ENCODE assay signal across 11 cellular contexts in genomic region chr1:232600430-232601258, GRCh38. TPM values are rescaled to one million over a fixed set of nuclear protein-coding genes. Genes with fewer than 3 reads are reported as not detected.
DNase-seq lines count a peak whose midpoint lies in the region; ATAC-seq and TF ChIP-seq lines count a peak whose summit lies in the region.
"Had no signal": no experiment of that assay in that cellular context is flagged by ENCODE, and none has a peak within 500 bp of the region (broad histone marks: within the 10 kb centered on the region; RNA-seq: fewer than 3 reads in every experiment).

No MANE protein-coding gene starts in this region.

- H4K20me1 ChIP-seq in Loucy (ENCODE audit: insufficient read depth, low read length, poor library complexity, severe bottlenecking) = no peaks in the 10 kb centered on the region

- DNase-seq in Right ventricle myocardium superior = no peak
- no peak for DNase-seq in Right ventricle myocardium inferior (ENCODE audit: missing footprints)
- DNase-seq in central memory CD4-positive, alpha-beta T cell = peak; percentile 7
- no peak for DNase-seq in DMS114 treated with DMSO at 0.1 percent for 48 hours (lab: John Stamatoyannopoulos, UW; ENCODE audit: unreplicated experiment)
- no peak for DNase-seq in DMS 273 treated with DMSO at 0.1 percent for 48 hours (lab: John Stamatoyannopoulos, UW)
- DNase-seq: activated B cell treated with CpG ODN at 0.5 μM for 24 hours, small intestine had no signal

- peak; percentile 19 for ATAC-seq in Right ventricle myocardium superior (ENCODE audit: poor library complexity)
- no peak for ATAC-seq in Right ventricle myocardium inferior
- ATAC-seq in HG03280 (IDR thresholded peaks at IDR 0.05; ENCODE audit: unreplicated experiment) = no peak
- no peak for ATAC-seq in HG03045 (IDR thresholded peaks at IDR 0.05; ENCODE audit: unreplicated experiment)

- peak overlapping the region; percentile 40 for H3K4me3 ChIP-seq in Loucy (ENCODE audit: low read length, poor library complexity, severe bottlenecking)
- H3K4me3 ChIP-seq: thoracic aorta had no signal

- no peaks in the 10 kb centered on the region for H3K9me2 ChIP-seq in Loucy (replicated peaks; ENCODE audit: low read depth, low read length)

- H3K4me2 ChIP-seq in Loucy (ENCODE audit: low read depth, low read length, poor library complexity, severe bottlenecking) = peak overlapping the region; percentile 65

- peak overlapping the region; percentile 60 for H3K9ac ChIP-seq in Loucy (ENCODE audit: low read depth, low read length, poor library complexity, severe bottlenecking)

- H3K27me3 ChIP-seq in Loucy (ENCODE audit: insufficient read depth, low read length, poor library complexity, severe bottlenecking) = no peaks in the 10 kb centered on the region

- peak; percentile 38 for TF ChIP-seq CTCF in Loucy (conservative IDR thresholded peaks at IDR 0.05; ENCODE audit: low read length)

- intact Hi-C loops in Right ventricle myocardium superior (cut with DNase I) (no loop called here), Right ventricle myocardium inferior (cut with DNase I) (no loop called here)

- no peaks in the 10 kb centered on the region for H3K36me3 ChIP-seq in Loucy (ENCODE audit: insufficient read depth, low read length)
- H3K36me3 ChIP-seq: thoracic aorta had no signal

- H3K4me1 ChIP-seq in Loucy (ENCODE audit: insufficient read depth, low read length, poor library complexity, severe bottlenecking) = peaks cover 46% of the 10 kb centered on the region

- no peak overlapping the region for H2AFZ ChIP-seq in Loucy (ENCODE audit: low read length)

- peaks cover 76% of the 10 kb centered on the region for H3K79me2 ChIP-seq in Loucy (ENCODE audit: insufficient read depth, low read length)

- H3F3A ChIP-seq in Loucy (ENCODE audit: low read depth) = no peaks in the 10 kb centered on the region; the same call in 1 of the 2 replicates

- no peaks in the 10 kb centered on the region for H3K9me3 ChIP-seq in Loucy (ENCODE audit: insufficient read depth, low read depth, low read length)
- H3K9me3 ChIP-seq: thoracic aorta had no signal

RNA-seq across cellular contexts. Expression of gene SIPA1L2, which starts 29.3 kb away (rescaled TPM):
- total RNA-seq in Right ventricle myocardium superior (120 TPM), Right ventricle myocardium inferior (120 TPM)
